Comparison of ENCODE assay signal across 28 cellular contexts in the genomic region with DNA sequence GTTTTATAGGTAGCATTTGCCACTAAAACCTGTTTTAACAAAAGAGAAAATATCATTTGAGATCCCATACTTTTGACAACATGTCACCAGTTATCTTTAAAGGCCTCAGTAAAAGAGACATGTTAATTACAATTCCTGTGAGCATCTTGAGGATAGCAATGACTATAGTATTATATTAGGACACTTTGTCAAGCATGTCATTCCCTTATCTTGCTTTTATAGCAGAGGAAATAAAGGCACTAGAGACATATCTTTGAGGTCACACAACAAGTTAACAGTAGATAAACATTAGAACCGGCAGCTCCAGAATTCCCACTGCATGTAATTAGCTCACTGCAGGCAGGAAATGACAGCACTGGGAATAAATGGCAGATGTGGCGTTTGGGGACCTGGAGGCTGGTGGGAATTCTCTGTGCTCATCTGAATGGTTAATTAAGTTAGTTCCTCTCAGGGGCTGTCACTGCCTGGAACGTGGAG. TPM values are rescaled to one million over a fixed set of nuclear protein-coding genes. Genes with fewer than 3 reads are reported as not detected.
DNase-seq lines count a peak whose midpoint lies in the region; ATAC-seq, FAIRE-seq and TF ChIP-seq lines count a peak whose summit lies in the region.
"Had no signal": no experiment of that assay in that cellular context is flagged by ENCODE, and none has a peak within 500 bp of the region (broad histone marks: within the 10 kb centered on the region; RNA-seq: fewer than 3 reads in every experiment).

No MANE protein-coding gene starts in this region.

- peak; percentile 71 for DNase-seq in H4 (ENCODE audit: low spot score)
- DNase-seq in SJSA1 (ENCODE audit: low read depth in 1 of 2, low spot score in 2 of 2), result peak in 1 of 2 experiments; percentile 79
- DNase-seq in islet precursor cell, result peak; percentile 87
- DNase-seq in small intestine, result peak; percentile 84
- DNase-seq in NCI-H510A treated with DMSO at 0.1 percent for 48 hours (lab: John Stamatoyannopoulos, UW), result no peak
- DNase-seq in psoas muscle, result no peak
- DNase-seq in superior temporal gyrus (ENCODE audit: extremely low spot score), result no peak
- no peak for DNase-seq in T-helper 2 cell treated with Interferon-gamma antibody and Interleukin-4, amounts not matched to agents 5 μg/mL and 100 μg/mL, for 36 hours (ENCODE audit: low spot score)
- DNase-seq: activated CD4-positive, CD25-positive, alpha-beta regulatory T cell; activated CD8-positive, alpha-beta T cell treated with anti-CD3 and anti-CD28 coated beads, Interleukin-2, amount 10 ng/mL, durations not matched to agents 7 days and 5 days; AML-193; gastrocnemius medialis; GF-D8; left lung; MG63; NCI-H1694; NCI-H446 treated with DMSO at 0.1 percent for 48 hours; SHP77; stimulated activated CD4-positive, alpha-beta T cell treated with anti-CD3 and anti-CD28 coated beads, Interleukin-4, amount 100 ng/mL, for 24 hours had no signal

- no peak overlapping the region for H3K27ac Mint-ChIP-seq in T-helper 2 cell treated with Interferon-gamma antibody and Interleukin-4, amounts not matched to agents 5 μg/mL and 100 μg/mL, for 36 hours
- H3K27ac Mint-ChIP-seq: activated CD8-positive, alpha-beta T cell treated with anti-CD3 and anti-CD28 coated beads, Interleukin-2, amount 10 ng/mL, durations not matched to agents 7 days and 5 days; activated naive CD8-positive, alpha-beta T cell; T-helper 1 cell treated with Interleukin-12 subunit alpha and Interleukin-12 subunit beta and Interleukin-4 antibody, amounts not matched to agents 30 μg/mL and 1 μg/mL, for 36 hours had no signal

- H3K36me3 Mint-ChIP-seq in T-helper 2 cell treated with Interferon-gamma antibody and Interleukin-4, amounts not matched to agents 5 μg/mL and 100 μg/mL, for 36 hours (ENCODE audit: low read depth), result no peaks in the 10 kb centered on the region
- H3K36me3 Mint-ChIP-seq: activated naive CD8-positive, alpha-beta T cell had no signal

- peaks cover 12% of the 10 kb centered on the region for H3K27me3 Mint-ChIP-seq in T-helper 2 cell treated with Interferon-gamma antibody and Interleukin-4, amounts not matched to agents 5 μg/mL and 100 μg/mL, for 36 hours (ENCODE audit: low read depth)

- H3K27ac ChIP-seq in SJSA1 (peak overlapping the region; percentile 88), small intestine (ENCODE audit: low read depth in 1 of 2, low read length in 1 of 2) (peak overlapping the region; percentile 11 to 41), psoas muscle (no peak overlapping the region)
- H3K27ac ChIP-seq: coronary artery, epithelial cell of prostate, gastrocnemius medialis, left lung, parathyroid adenoma had no signal

- H3K4me1 ChIP-seq in SJSA1 (replicated peaks) (peaks cover 68% of the 10 kb centered on the region), small intestine (ENCODE audit: control insufficient read depth in 2 of 2, insufficient read depth in 1 of 2, low read depth in 1 of 2, low read length in 1 of 2) (peaks cover 0 to 5% of the 10 kb centered on the region in 2 donors), psoas muscle (no peaks in the 10 kb centered on the region)
- H3K4me1 ChIP-seq: gastrocnemius medialis, left lung had no signal

- H3K36me3 ChIP-seq in SJSA1 (no peaks in the 10 kb centered on the region), small intestine (ENCODE audit: control insufficient read depth in 2 of 2, insufficient read depth in 2 of 2, low read length in 2 of 2) (no peaks in the 10 kb centered on the region), psoas muscle (ENCODE audit: insufficient read depth in 1 of 2, low read depth in 1 of 2) (no peaks in the 10 kb centered on the region)
- H3K36me3 ChIP-seq: gastrocnemius medialis, left lung, MG63 had no signal

- no peak for FAIRE-seq in small intestine (lab: Jason Lieb, UNC)
- FAIRE-seq: GM12892, HepG2 had no signal

- no peak for TF ChIP-seq CTCF in psoas muscle (IDR thresholded peaks at IDR 0.05)

- no peak for ATAC-seq in psoas muscle
- ATAC-seq: activated CD8-positive, alpha-beta T cell treated with anti-CD3 and anti-CD28 coated beads, Interleukin-2, amount 10 ng/mL, durations not matched to agents 7 days and 5 days; gastrocnemius medialis; HepG2; left lung had no signal

- no peak overlapping the region for H3K4me3 Mint-ChIP-seq in T-helper 2 cell treated with Interferon-gamma antibody and Interleukin-4, amounts not matched to agents 5 μg/mL and 100 μg/mL, for 36 hours
- H3K4me3 Mint-ChIP-seq: activated CD8-positive, alpha-beta T cell treated with anti-CD3 and anti-CD28 coated beads, Interleukin-2, amount 10 ng/mL, durations not matched to agents 7 days and 5 days; activated naive CD8-positive, alpha-beta T cell; T-helper 1 cell treated with Interleukin-12 subunit alpha and Interleukin-12 subunit beta and Interleukin-4 antibody, amounts not matched to agents 30 μg/mL and 1 μg/mL, for 36 hours had no signal

- H3K9me3 ChIP-seq in SJSA1 (replicated peaks) (no peaks in the 10 kb centered on the region), small intestine (ENCODE audit: control insufficient read depth, low read depth) (no peaks in the 10 kb centered on the region), psoas muscle (no peaks in the 10 kb centered on the region)
- H3K9me3 ChIP-seq: gastrocnemius medialis, left lung, MG63 had no signal

- intact Hi-C loops in psoas muscle (cut with DNase I), result no loop called here

- H3K4me1 Mint-ChIP-seq in T-helper 2 cell treated with Interferon-gamma antibody and Interleukin-4, amounts not matched to agents 5 μg/mL and 100 μg/mL, for 36 hours (ENCODE audit: low read depth), result peaks cover 9% of the 10 kb centered on the region

- H3K9me3 Mint-ChIP-seq in T-helper 2 cell treated with Interferon-gamma antibody and Interleukin-4, amounts not matched to agents 5 μg/mL and 100 μg/mL, for 36 hours, result no peaks in the 10 kb centered on the region
- H3K9me3 Mint-ChIP-seq: T-helper 1 cell treated with Interleukin-12 subunit alpha and Interleukin-12 subunit beta and Interleukin-4 antibody, amounts not matched to agents 30 μg/mL and 1 μg/mL, for 36 hours had no signal

- H3K27me3 ChIP-seq in SJSA1 (replicated peaks) (no peaks in the 10 kb centered on the region), small intestine (ENCODE audit: control insufficient read depth in 2 of 2, insufficient read depth in 2 of 2, low read length in 2 of 2) (no peaks in the 10 kb centered on the region), psoas muscle (ENCODE audit: insufficient read depth in 3 of 3, low read length in 2 of 3) (no peaks in the 10 kb centered on the region)
- H3K27me3 ChIP-seq: gastrocnemius medialis, left lung, MG63 had no signal

- WGBS in small intestine, 3 donors, result 12 to 38% (median 24%) methylated on average over 3 of the region's 3 CpGs
- WGBS in psoas muscle, 3 donors, result 24 to 35% (median 35%) methylated on average over 3 of the region's 3 CpGs

- H3K4me3 ChIP-seq in SJSA1 (no peak overlapping the region), small intestine (ENCODE audit: low read depth in 1 of 2, low read length in 2 of 2) (no peak overlapping the region), psoas muscle (no peak overlapping the region)
- H3K4me3 ChIP-seq: coronary artery, gastrocnemius medialis, left lung, MG63, skin epidermis had no signal

RNA-seq across cellular contexts. Expression of gene LYPD6B, which starts 25.9 kb away (rescaled TPM):
- total RNA-seq in H4 (2014; rRNA removed; shearing (Covaris generic)), result 112 and 133 TPM in 2 replicates
- total RNA-seq in SJSA1 (2014; rRNA removed; shearing (Covaris generic)), result 35.7 and 43.3 TPM in 2 replicates
- 10 to 100 TPM in 2 of 3 donors, 1 to 10 TPM in 1; 4.4 to 28.0 (median 11.1) TPM for polyA plus RNA-seq in small intestine
- not detected for total RNA-seq in psoas muscle
- polyA plus RNA-seq in psoas muscle, result not detected
- total RNA-seq: activated CD8-positive, alpha-beta T cell treated with anti-CD3 and anti-CD28 coated beads, Interleukin-2, amount 10 ng/mL, durations not matched to agents 7 days and 5 days; gastrocnemius medialis; HepG2; subcutaneous adipose tissue had no signal
- polyA plus RNA-seq: HepG2 had no signal

Comparison
In these comparisons a context has a peak if more than half of its experiments do, and no peak if none do; other contexts are left out.
1. DNase-seq: peak in H4 (single experiment), islet precursor cell (single experiment) and small intestine (single experiment); none in NCI-H510A treated with DMSO at 0.1 percent for 48 hours (single experiment), psoas muscle (0 of 2), superior temporal gyrus (single experiment) and T-helper 2 cell treated with Interferon-gamma antibody and Interleukin-4, amounts not matched to agents 5 μg/mL and 100 μg/mL, for 36 hours (single experiment).
2. RNA of gene LYPD6B, which starts 25.9 kb away (total RNA-seq): 112 to 133 TPM in H4 and 35.7 to 43.3 TPM in SJSA1; not detected in psoas muscle; every median in the first group is over 10 times any median in the second.